26 cellular contexts compared by ENCODE assay signal in the genomic region with DNA sequence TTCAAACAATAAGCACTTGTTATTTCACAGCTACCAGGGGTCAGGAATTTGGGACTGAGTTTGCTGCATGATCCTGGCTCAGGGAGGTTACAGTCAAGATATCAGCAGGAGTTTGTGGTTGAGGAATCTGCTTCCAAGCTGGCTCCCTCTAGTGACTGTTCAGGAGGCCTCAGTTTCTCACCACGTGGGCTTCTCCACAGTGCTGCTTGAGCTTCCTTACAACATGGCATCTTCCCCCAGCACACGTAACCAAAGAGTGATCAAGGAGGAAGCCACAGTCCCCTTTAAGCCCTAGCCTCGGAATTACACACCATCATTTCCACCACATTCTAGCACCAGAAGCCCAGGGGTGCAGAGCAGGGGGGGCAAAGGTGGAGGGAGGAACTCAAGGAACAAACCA. TPM values are rescaled to one million over a fixed set of nuclear protein-coding genes. Genes with fewer than 3 reads are reported as not detected.
DNase-seq lines count a peak whose midpoint lies in the region; ATAC-seq, FAIRE-seq and TF ChIP-seq lines count a peak whose summit lies in the region.
"Had no signal": no experiment of that assay in that cellular context is flagged by ENCODE, and none has a peak within 500 bp of the region (broad histone marks: within the 10 kb centered on the region; RNA-seq: fewer than 3 reads in every experiment).

No MANE protein-coding gene starts in this region.

- H2BK120ac ChIP-seq in H1 (replicated peaks; ENCODE audit: low read depth, low read length): no peak overlapping the region

- FAIRE-seq in H1 (lab: Jason Lieb, UNC): no peak
- FAIRE-seq: endometrium had no signal

- no peaks in the 10 kb centered on the region for H3K79me1 ChIP-seq in H1 (ENCODE audit: low read depth, low read length)

- H3K18ac ChIP-seq in H1 (ENCODE audit: extremely low read depth, low read length): no peak overlapping the region

- H3K4me2 ChIP-seq in DND-41 (ENCODE audit: insufficient read depth, low read length) (no peak overlapping the region), OCI-LY7 (ENCODE audit: low read length) (no peak overlapping the region), H1 (ENCODE audit: insufficient read depth in 1 of 2, low read depth in 2 of 2, low read length in 2 of 2) (no peak overlapping the region)
- H3K4me2 ChIP-seq: KMS-11 had no signal

- no peak overlapping the region for H3K4ac ChIP-seq in H1 (replicated peaks; ENCODE audit: insufficient read length, low read depth, low read length)

- ATAC-seq in DND-41 (ENCODE audit: insufficient read depth, low read depth): no peak
- ATAC-seq: activated T-helper 17 cell treated with anti-CD3 and anti-CD28 coated beads, Interleukin-2, amount 50 U/mL, for 72 hours; body of pancreas; left lobe of liver; Right ventricle myocardium inferior had no signal

- H4K5ac ChIP-seq in H1 (ENCODE audit: insufficient read length, low read depth, low read length): no peak overlapping the region

- H3K79me2 ChIP-seq in DND-41 (ENCODE audit: insufficient read depth, low read length) (no peaks in the 10 kb centered on the region), OCI-LY7 (ENCODE audit: insufficient read depth, low read depth, low read length) (no peaks in the 10 kb centered on the region), H1 (ENCODE audit: control insufficient read depth in 1 of 2, insufficient read depth in 2 of 2, low read length in 2 of 2) (no peaks in the 10 kb centered on the region)

- no peak overlapping the region for H2BK15ac ChIP-seq in H1 (ENCODE audit: low read length)

- BruUV-seq in OCI-LY7 (replicated peaks; lab: Mats Ljungman, UMichigan): no TSS peak

- H3K27ac ChIP-seq in DND-41 (ENCODE audit: low read length): no peak overlapping the region
- no peak overlapping the region for H3K27ac ChIP-seq in OCI-LY7 (ENCODE audit: low read depth, low read length, poor library complexity, severe bottlenecking)
- H3K27ac ChIP-seq in H1 (ENCODE audit: low read depth, low read length): no peak overlapping the region
- H3K27ac ChIP-seq: body of pancreas, coronary artery, KMS-11, sigmoid colon, testis had no signal

- H3K4me1 ChIP-seq in DND-41 (ENCODE audit: insufficient read depth, low read length) (no peaks in the 10 kb centered on the region), OCI-LY7 (ENCODE audit: insufficient read depth, low read length, poor library complexity, severe bottlenecking) (no peaks in the 10 kb centered on the region), H1 (replicated peaks in 1 of 4; ENCODE audit: control insufficient read depth in 3 of 4, insufficient read depth in 4 of 4, low read length in 3 of 4) (peaks cover 0 to 3% (median 0%) of the 10 kb centered on the region in 4 experiments; a peak in 1 of 7 replicates)
- H3K4me1 ChIP-seq: body of pancreas, sigmoid colon, testis had no signal

- H2BK12ac ChIP-seq in H1 (ENCODE audit: low read depth, low read length): no peak overlapping the region

- WGBS in H1 (ENCODE audit: extremely low coverage in 1 of 2, insufficient coverage in 1 of 2, insufficient read length in 1 of 2, insufficient replicate concordance in 2 of 2, low coverage in 1 of 2, low lambda C conversion rate in 2 of 2, missing lambda C conversion rate in 1 of 2), 2 experiments: 75% methylated on average over 3 of the region's 3 CpGs; no CpG with 5 or more reads in 1 of the 2 experiments

- no peak overlapping the region for H3K56ac ChIP-seq in H1 (replicated peaks; ENCODE audit: insufficient read length, low read depth, low read length)

- intact Hi-C loops in OCI-LY7 (cut with micrococcal nuclease; ENCODE audit: unreplicated experiment): no loop called here

- H3K23me2 ChIP-seq in H1 (ENCODE audit: low read depth, low read length): peaks cover 9% of the 10 kb centered on the region; the same call in 1 of the 2 replicates

- no peak for TF ChIP-seq EP300 in H1 (IDR thresholded peaks at IDR 0.05; ENCODE audit: borderline replicate concordance in 1 of 2, low read depth in 2 of 2, low read length in 2 of 2)

- H3K9me3 ChIP-seq in DND-41 (ENCODE audit: insufficient read depth, low read length, severe bottlenecking) (no peaks in the 10 kb centered on the region), OCI-LY7 (ENCODE audit: low read length) (no peaks in the 10 kb centered on the region), H1 (ENCODE audit: insufficient read depth in 2 of 2, low read depth in 1 of 2, low read length in 1 of 2) (peaks cover 3 to 8% of the 10 kb centered on the region in 2 experiments; a peak in 2 of 4 replicates)
- H3K9me3 ChIP-seq: body of pancreas, testis had no signal

- peaks cover 4% of the 10 kb centered on the region; the same call in 1 of the 2 replicates for H4K20me1 ChIP-seq in DND-41 (ENCODE audit: insufficient read depth, low read length)
- no peaks in the 10 kb centered on the region for H4K20me1 ChIP-seq in OCI-LY7 (ENCODE audit: insufficient read depth, low read length)
- peaks cover 2 to 10% of the 10 kb centered on the region in 2 experiments for H4K20me1 ChIP-seq in H1 (replicated peaks in 1 of 2; ENCODE audit: control insufficient read depth in 1 of 2, insufficient read depth in 2 of 2, low read length in 2 of 2)

- no peak overlapping the region for H3K9ac ChIP-seq in DND-41 (ENCODE audit: low read depth, low read length)
- H3K9ac ChIP-seq in H1 (replicated peaks in 1 of 4; ENCODE audit: extremely low read depth in 1 of 4, low read depth in 3 of 4, low read length in 3 of 4): no peak overlapping the region
- H3K9ac ChIP-seq: KMS-11 had no signal

- H2AK5ac ChIP-seq in H1 (ENCODE audit: low read depth, low read length): no peak overlapping the region

- no peak overlapping the region for H3K14ac ChIP-seq in H1 (ENCODE audit: insufficient read length)

- POLR2A ChIA-PET in OCI-LY7 (lab: Charles Lee): no interaction called here
- POLR2A ChIA-PET in H1 (lab: Charles Lee; ENCODE audit: partially characterized antibody): interaction anchor here (1.2 to 1.6 kb wide), 2 partner anchors 10 to 19 kb away, joined by 3 to 4 read pairs; no protein-coding TSS in a partner anchor

- no peak overlapping the region for H2AFZ ChIP-seq in DND-41 (ENCODE audit: low read depth, low read length)
- no peak overlapping the region for H2AFZ ChIP-seq in OCI-LY7 (ENCODE audit: low read length)
- H2AFZ ChIP-seq in H1 (ENCODE audit: low read length): no peak overlapping the region

- TF ChIP-seq CTCF in DND-41 (IDR thresholded peaks at IDR 0.05; ENCODE audit: borderline replicate concordance, extremely low read depth, low read length, poor library complexity, severe bottlenecking) (peak; percentile 16), OCI-LY7 (conservative IDR thresholded peaks at IDR 0.05; ENCODE audit: low read length) (peak; percentile 38; the same call in 1 of the 2 replicates), H1 (IDR thresholded peaks at IDR 0.05; ENCODE audit: control extremely low read depth in 1 of 3, insufficient read depth in 1 of 3, low read depth in 1 of 3, low read length in 3 of 3) (peak in 2 of 3 experiments; percentile 27 to 37; a peak in 2 of 4 replicates)

- no peaks in the 10 kb centered on the region for H3K9me2 ChIP-seq in OCI-LY7 (ENCODE audit: insufficient read depth, low read length)

- H3K4me3 ChIP-seq in DND-41 (ENCODE audit: low read depth in 1 of 2, low read length in 2 of 2): no peak overlapping the region
- no peak overlapping the region for H3K4me3 ChIP-seq in OCI-LY7 (ENCODE audit: low read depth, low read length, poor library complexity, severe bottlenecking)
- H3K4me3 ChIP-seq in H1 (ENCODE audit: extremely low read depth in 1 of 4, insufficient read depth in 2 of 4, low read depth in 3 of 4, low read length in 4 of 4): no peak overlapping the region
- H3K4me3 ChIP-seq: body of pancreas, coronary artery, sigmoid colon, testis had no signal

- no peaks in the 10 kb centered on the region for H3K36me3 ChIP-seq in DND-41 (ENCODE audit: insufficient read depth, low read length)
- no peaks in the 10 kb centered on the region for H3K36me3 ChIP-seq in OCI-LY7 (ENCODE audit: insufficient read depth, low read length)
- peaks cover 0 to 2% (median 0%) of the 10 kb centered on the region in 4 experiments; a peak in 2 of 8 replicates for H3K36me3 ChIP-seq in H1 (ENCODE audit: control insufficient read depth in 2 of 4, insufficient read depth in 4 of 4, low read length in 3 of 4)
- H3K36me3 ChIP-seq: sigmoid colon had no signal

- H4K8ac ChIP-seq in H1 (ENCODE audit: extremely low read depth, insufficient read depth, low read length): no peak overlapping the region

- TF ChIP-seq RAD21 in H1 (IDR thresholded peaks at IDR 0.05 in 1 of 2, conservative IDR thresholded peaks at IDR 0.05 in 1 of 2; ENCODE audit: low read depth in 2 of 2, low read length in 2 of 2): no peak; a peak in 1 of 4 replicates

- no peak for DNase-seq in DND-41
- peak; percentile 7 for DNase-seq in HCEC 1CT
- DNase-seq in OCI-LY7 (ENCODE audit: low spot score): peak; percentile 23
- no peak for DNase-seq in H1 (ENCODE audit: low read depth in 1 of 2, low spot score in 2 of 2)
- DNase-seq in UCSD-AML1 (lab: John Stamatoyannopoulos, UW; ENCODE audit: unreplicated experiment): no peak
- DNase-seq in D341Med (ENCODE audit: low spot score): no peak
- DNase-seq in iPS-NIHi11 (ENCODE audit: low spot score): no peak
- DNase-seq in NCI-H774 (lab: John Stamatoyannopoulos, UW): no peak
- DNase-seq: activated CD4-positive, alpha-beta T cell treated with anti-CD3 and anti-CD28 coated beads for 4 hours; activated naive CD8-positive, alpha-beta T cell treated with anti-CD3 and anti-CD28 coated beads, Interleukin-2, amount 10 ng/mL, durations not matched to agents 7 days and 5 days; body of pancreas; CD4-positive, CD25-positive, alpha-beta regulatory T cell; DMS79; midbrain; NCI-H1048; NCI-H2029; NCI-H446; nephron progenitor cell; sigmoid colon; testis had no signal

- H2BK20ac ChIP-seq in H1 (ENCODE audit: low read length): no peak overlapping the region

- H4K91ac ChIP-seq in H1 (replicated peaks; ENCODE audit: insufficient read length, low read length): no peak overlapping the region

- H3K27me3 ChIP-seq in DND-41 (ENCODE audit: insufficient read depth, low read length, poor library complexity): no peaks in the 10 kb centered on the region
- H3K27me3 ChIP-seq in H1 (replicated peaks in 1 of 4; ENCODE audit: control insufficient read depth in 3 of 4, extremely low read depth in 1 of 4, insufficient read depth in 3 of 4, low read length in 3 of 4): no peaks in the 10 kb centered on the region; a peak in 1 of 7 replicates
- H3K27me3 ChIP-seq: body of pancreas, testis had no signal

- no peak overlapping the region for H2BK5ac ChIP-seq in H1 (ENCODE audit: low read depth, low read length)

- no peak overlapping the region for H3K23ac ChIP-seq in H1 (ENCODE audit: insufficient read length)

- no peak for TF ChIP-seq POLR2A in H1 (IDR thresholded peaks at IDR 0.05; ENCODE audit: control extremely low read depth in 1 of 2, low read depth in 2 of 2, low read length in 2 of 2)

- CTCF ChIA-PET in OCI-LY7 (lab: Charles Lee; ENCODE audit: unreplicated experiment) (interaction anchor here (1.2 kb wide), 1 partner anchor 23 kb away, joined by 4 read pairs; no protein-coding TSS in a partner anchor), H1 (lab: Charles Lee; ENCODE audit: partially characterized antibody) (interaction anchor here (0.6 to 2.5 kb wide), 11 partner anchors 8 to 449 kb away, joined by 3 to 12 read pairs (median 3); no protein-coding TSS in a partner anchor)

RNA-seq across cellular contexts. Expression of a gene that starts 28.8 kb away (rescaled TPM):
- 0.13 TPM in 1 of 2 replicates, not detected in the other for total RNA-seq in OCI-LY7 (2014; rRNA removed; shearing (Covaris generic))
- total RNA-seq in OCI-LY7 (2022): not detected in 2 replicates
- total RNA-seq in H1 (2021; fragmentation: NEBNext Ultra II Directional; extraction: Animal tissue kit (Norgen Biotek cat#: 25700)): 9.8 and 9.9 TPM in 2 replicates
- polyA plus RNA-seq in H1 (2011; rRNA removed): 15.0 and 18.2 TPM in 2 replicates
- 15.4 TPM for polyA plus RNA-seq in H1 (2011; cell fraction: cytosol; rRNA removed)
- 43.5 TPM for polyA plus RNA-seq in H1 (2011; cell fraction: nucleus; rRNA removed)
- 9.0 to 15.7 TPM (median 12.5 TPM) in 4 replicates for polyA plus RNA-seq in H1 (2012, experiment 1 of 2)
- 6.1 TPM for polyA plus RNA-seq in H1 (2012, experiment 2 of 2)
- 11.1 TPM for polyA plus RNA-seq in H1 (2013, experiment 1 of 2)
- polyA plus RNA-seq in H1 (2013, experiment 2 of 2): 10.4 TPM
- polyA minus RNA-seq in H1 (2011; rRNA and poly(A)+ RNA removed): 4.4 and 4.7 TPM in 2 replicates
- polyA minus RNA-seq in H1 (2011; cell fraction: cytosol; rRNA and poly(A)+ RNA removed): 4.8 TPM
- polyA minus RNA-seq in H1 (2011; cell fraction: nucleus; rRNA and poly(A)+ RNA removed): 11.7 TPM
- total RNA-seq: Right ventricle myocardium inferior had no signal
- polyA plus RNA-seq: CD4-positive, CD25-positive, alpha-beta regulatory T cell had no signal

Comparison
In these comparisons a context has a peak if more than half of its experiments do, and no peak if none do; other contexts are left out.
1. DNase-seq: peak in HCEC 1CT (single experiment) and OCI-LY7 (single experiment); none in DND-41 (single experiment), H1 (0 of 2), UCSD-AML1 (single experiment), D341Med (single experiment), iPS-NIHi11 (single experiment) and NCI-H774 (single experiment).
2. Peak in every context shown above with its lines, with median percentiles within 50 percentile points of each other: CTCF ChIP-seq.